In genomic region chr7:138195207-138195606, GRCh38 we compare ENCODE assay signal across 17 cellular contexts.
DNase-seq lines count a peak whose midpoint lies in the region; ATAC-seq and TF ChIP-seq lines count a peak whose summit lies in the region.
"Had no signal": no experiment of that assay in that cellular context is flagged by ENCODE, and none has a peak within 500 bp of the region (broad histone marks: within the 10 kb centered on the region; RNA-seq: fewer than 3 reads in every experiment).

No MANE protein-coding gene starts in this region.

- peaks cover 13 to 32% of the 10 kb centered on the region in 2 experiments for H3K4me1 Mint-ChIP-seq in H9
- H3K4me1 Mint-ChIP-seq: activated naive CD8-positive, alpha-beta T cell treated with anti-CD3 and anti-CD28 coated beads, Interleukin-2, amount 50 U/mL, for 24 hours; stimulated activated memory B cell treated with anti-CD40 and anti-IgM and Interleukin-4, amounts not matched to agents 10 μg/mL and 1 μg/mL and 100 μg/mL, for 72 hours had no signal

- H2AFZ ChIP-seq in H9 (ENCODE audit: low read length): peak overlapping the region; percentile 10

- no peak overlapping the region for H3K4me3 ChIP-seq in RWPE2 (ENCODE audit: severe bottlenecking)
- H3K4me3 ChIP-seq in prostate gland: no peak overlapping the region
- no peak overlapping the region for H3K4me3 ChIP-seq in testis
- H3K4me3 ChIP-seq: coronary artery, SJSA1, transverse colon had no signal

- H3K79me1 ChIP-seq in H9 (ENCODE audit: insufficient read depth, low read depth, low read length, poor library complexity, severe bottlenecking): no peaks in the 10 kb centered on the region

- TF ChIP-seq POLR2A in prostate gland (IDR thresholded peaks at IDR 0.05): no peak
- no peak for TF ChIP-seq POLR2A in testis (IDR thresholded peaks at IDR 0.05)

- H3K9me3 Mint-ChIP-seq in H9: peaks cover 0 to 4% of the 10 kb centered on the region in 2 experiments; a peak in 2 of 5 replicates
- H3K9me3 Mint-ChIP-seq: activated naive CD8-positive, alpha-beta T cell treated with anti-CD3 and anti-CD28 coated beads, Interleukin-2, amount 50 U/mL, for 24 hours; stimulated activated memory B cell treated with anti-CD40 and anti-IgM and Interleukin-4, amounts not matched to agents 10 μg/mL and 1 μg/mL and 100 μg/mL, for 72 hours had no signal

- H3K23ac ChIP-seq in H9 (ENCODE audit: insufficient read length, low read depth, low read length): no peak overlapping the region

- no peaks in the 10 kb centered on the region for H3K79me2 ChIP-seq in H9 (ENCODE audit: insufficient read depth, low read length)

- intact Hi-C loops in prostate gland (cut with DNase I): no loop called here
- intact Hi-C loops in testis (cut with DNase I; ENCODE audit: low total_unique reads): no loop called here

- H3K27ac ChIP-seq in H9 (ENCODE audit: insufficient read length, low read depth, low read length) (no peak overlapping the region), RWPE2 (ENCODE audit: poor library complexity, severe bottlenecking) (no peak overlapping the region), prostate gland (peak overlapping the region in 1 of 2 donors; percentile 52), testis (no peak overlapping the region)
- H3K27ac ChIP-seq: coronary artery, SJSA1, transverse colon, WERI-Rb-1 had no signal

- H3K27me3 Mint-ChIP-seq in H9 (ENCODE audit: low read depth): no peaks in the 10 kb centered on the region

- no peak overlapping the region for H3K4me2 ChIP-seq in H9 (ENCODE audit: insufficient read depth, insufficient read length, low read length)

- ATAC-seq in RWPE2 (ENCODE audit: low read depth): 0 out of 3 replicates have a peak, but pooled peaks have one; percentile 23
- ATAC-seq: activated naive CD8-positive, alpha-beta T cell treated with anti-CD3 and anti-CD28 coated beads, Interleukin-2, amount 50 U/mL, for 24 hours; stimulated activated memory B cell treated with anti-CD40 and anti-IgM and Interleukin-4, amounts not matched to agents 10 μg/mL and 1 μg/mL and 100 μg/mL, for 72 hours had no signal

- H3K23me2 ChIP-seq in H9 (ENCODE audit: insufficient read length, low read depth, low read length, poor library complexity, severe bottlenecking): no peaks in the 10 kb centered on the region

- H3K27me3 ChIP-seq in H9 (ENCODE audit: insufficient read depth, low read length) (no peaks in the 10 kb centered on the region), RWPE2 (ENCODE audit: insufficient read depth, poor library complexity, severe bottlenecking) (no peaks in the 10 kb centered on the region), prostate gland (replicated peaks; ENCODE audit: insufficient read depth) (no peaks in the 10 kb centered on the region), testis (no peaks in the 10 kb centered on the region)
- H3K27me3 ChIP-seq: SJSA1, transverse colon had no signal

- H4K5ac ChIP-seq in H9 (ENCODE audit: insufficient read length, low read depth, low read length): no peak overlapping the region

- no peak overlapping the region for H3K18ac ChIP-seq in H9 (ENCODE audit: insufficient read length, low read depth, low read length)

- no peak overlapping the region for H3K4me3 Mint-ChIP-seq in H9
- H3K4me3 Mint-ChIP-seq: activated naive CD8-positive, alpha-beta T cell treated with anti-CD3 and anti-CD28 coated beads, Interleukin-2, amount 50 U/mL, for 24 hours; stimulated activated memory B cell treated with anti-CD40 and anti-IgM and Interleukin-4, amounts not matched to agents 10 μg/mL and 1 μg/mL and 100 μg/mL, for 72 hours had no signal

- peaks cover 0 to 8% (median 5%) of the 10 kb centered on the region in 3 experiments; a peak in 4 of 7 replicates for H3K36me3 Mint-ChIP-seq in H9 (ENCODE audit: insufficient read depth in 1 of 3, low read depth in 3 of 3)
- H3K36me3 Mint-ChIP-seq: stimulated activated memory B cell treated with anti-CD40 and anti-IgM and Interleukin-4, amounts not matched to agents 10 μg/mL and 1 μg/mL and 100 μg/mL, for 72 hours had no signal

- H2AK5ac ChIP-seq in H9 (ENCODE audit: insufficient read length, low read length): no peak overlapping the region

- no peaks in the 10 kb centered on the region for H3K4me1 ChIP-seq in H9 (ENCODE audit: insufficient read depth, low read length)
- H3K4me1 ChIP-seq in RWPE2 (ENCODE audit: insufficient read depth, poor library complexity, severe bottlenecking): no peaks in the 10 kb centered on the region
- no peaks in the 10 kb centered on the region for H3K4me1 ChIP-seq in prostate gland (replicated peaks)
- no peaks in the 10 kb centered on the region for H3K4me1 ChIP-seq in testis
- H3K4me1 ChIP-seq: SJSA1, transverse colon had no signal

- H2BK20ac ChIP-seq in H9 (ENCODE audit: low read depth, low read length, poor library complexity, severe bottlenecking): no peak overlapping the region

- H2BK12ac ChIP-seq in H9 (ENCODE audit: insufficient read length, low read depth, low read length): no peak overlapping the region

- no peaks in the 10 kb centered on the region for H4K20me1 ChIP-seq in H9 (ENCODE audit: control insufficient read depth, insufficient read depth, insufficient read length)

- H3K27ac Mint-ChIP-seq in H9: peak overlapping the region in 1 of 3 experiments; percentile 26; a peak in 2 of 7 replicates
- H3K27ac Mint-ChIP-seq: activated naive CD8-positive, alpha-beta T cell treated with anti-CD3 and anti-CD28 coated beads, Interleukin-2, amount 50 U/mL, for 24 hours; stimulated activated memory B cell treated with anti-CD40 and anti-IgM and Interleukin-4, amounts not matched to agents 10 μg/mL and 1 μg/mL and 100 μg/mL, for 72 hours had no signal

- no peak overlapping the region for H3K56ac ChIP-seq in H9 (ENCODE audit: insufficient read length, low read depth, low read length)

- H3K9ac ChIP-seq in H9 (ENCODE audit: extremely low read depth, insufficient read length, low read length): no peak overlapping the region

- TF ChIP-seq CTCF in H9 (conservative IDR thresholded peaks at IDR 0.05) (no peak), RWPE2 (IDR thresholded peaks at IDR 0.05; ENCODE audit: poor library complexity, severe bottlenecking) (no peak), prostate gland (IDR thresholded peaks at IDR 0.05) (no peak), testis (IDR thresholded peaks at IDR 0.05) (no peak)

- H2BK15ac ChIP-seq in H9 (ENCODE audit: low read depth, low read length): no peak overlapping the region

- H4K91ac ChIP-seq in H9 (ENCODE audit: insufficient read length, low read depth, low read length): no peak overlapping the region

- no peak overlapping the region for H3K4ac ChIP-seq in H9 (ENCODE audit: low read depth, low read length)

- no peak overlapping the region for H2BK5ac ChIP-seq in H9 (ENCODE audit: insufficient read length, low read length)

- no peak for DNase-seq in H9
- DNase-seq in RWPE2 (ENCODE audit: low spot score): no peak
- DNase-seq in iPS-NIHi11 (ENCODE audit: low spot score): peak; percentile 17
- peak; percentile 25 for DNase-seq in prostate gland (ENCODE audit: low spot score)
- no peak for DNase-seq in testis
- no peak for DNase-seq in COR-L47 (lab: John Stamatoyannopoulos, UW)
- DNase-seq in dedifferentiated amniotic fluid mesenchymal stem cell (ENCODE audit: extremely low spot score): no peak
- DNase-seq in 8988T: no peak
- DNase-seq: activated CD8-positive, alpha-beta memory T cell treated with anti-CD3 and anti-CD28 coated beads, Interleukin-2, amount 50 U/mL, for 48 hours; activated effector memory CD4-positive, alpha-beta T cell treated with Interleukin-2 at 50 U/mL for 16 hours; activated naive CD8-positive, alpha-beta T cell treated with anti-CD3 and anti-CD28 coated beads, Interleukin-2, amount 50 U/mL, for 24 hours; foreskin fibroblast; transverse colon had no signal

- no peaks in the 10 kb centered on the region for H3K9me3 ChIP-seq in H9 (ENCODE audit: control insufficient read depth, low read depth, low read length)
- H3K9me3 ChIP-seq in RWPE2 (ENCODE audit: severe bottlenecking): no peaks in the 10 kb centered on the region
- H3K9me3 ChIP-seq in prostate gland: no peaks in the 10 kb centered on the region
- no peaks in the 10 kb centered on the region for H3K9me3 ChIP-seq in testis
- H3K9me3 ChIP-seq: transverse colon had no signal

- H3K36me3 ChIP-seq in RWPE2 (ENCODE audit: low read depth) (no peaks in the 10 kb centered on the region), prostate gland (no peaks in the 10 kb centered on the region), testis (ENCODE audit: low read depth, missing control alignments) (no peaks in the 10 kb centered on the region)
- H3K36me3 ChIP-seq: SJSA1, transverse colon, WERI-Rb-1 had no signal

- H4K8ac ChIP-seq in H9 (replicated peaks; ENCODE audit: insufficient read length, low read depth, low read length): no peak overlapping the region

- H2BK120ac ChIP-seq in H9 (ENCODE audit: low read depth, low read length, poor library complexity, severe bottlenecking): no peak overlapping the region

- WGBS in H9 (ENCODE audit: extremely low coverage, insufficient read length, low lambda C conversion rate): no CpG with 5 or more reads among the region's 2 CpGs
- 40% methylated on average over 2 of the region's 2 CpGs for WGBS in prostate gland
- 88 to 96% methylated on average over 2 of the region's 2 CpGs for WGBS in testis, 2 donors

- no peak overlapping the region for H3K14ac ChIP-seq in H9 (ENCODE audit: insufficient read depth, low read length)

- no peak overlapping the region for H3T11ph ChIP-seq in H9 (ENCODE audit: low read length)

Comparison
In these comparisons a context has a peak if more than half of its experiments do, and no peak if none do; other contexts are left out.
1. DNase-seq: peak in iPS-NIHi11 (single experiment) and prostate gland (single experiment); none in H9 (single experiment), RWPE2 (single experiment), testis (single experiment), COR-L47 (single experiment), dedifferentiated amniotic fluid mesenchymal stem cell (single experiment) and 8988T (single experiment).